Comparison of ENCODE assay signal across 28 cellular contexts in genomic region chr2:15595936-15596335, GRCh38. TPM values are rescaled to one million over a fixed set of nuclear protein-coding genes. Genes with fewer than 3 reads are reported as not detected.
A peak's percentile ranks its signal among the peaks of the same experiment; 100 is the strongest.
DNase-seq lines count a peak whose midpoint lies in the region; ATAC-seq and TF ChIP-seq lines count a peak whose summit lies in the region.
"Had no signal": no experiment of that assay in that cellular context is flagged by ENCODE, and none has a peak within 500 bp of the region (broad histone marks: within the 10 kb centered on the region; RNA-seq: fewer than 3 reads in every experiment).

No MANE protein-coding gene starts in this region.

- H3K27ac Mint-ChIP-seq in activated T-cell treated with anti-CD3 and anti-CD28 coated beads, Interleukin-2, amount 50 U/mL, for 24 hours, result peak overlapping the region; percentile 59
- peak overlapping the region; percentile 3; the same call in 1 of the 2 replicates for H3K27ac Mint-ChIP-seq in HFFc6
- H3K27ac Mint-ChIP-seq in central memory CD8-positive, alpha-beta T cell (ENCODE audit: low read depth), result peak overlapping the region; percentile 63
- H3K27ac Mint-ChIP-seq in stimulated activated effector memory CD8-positive, alpha-beta T cell treated with anti-CD3 and anti-CD28 coated beads, Interleukin-12 subunit alpha, Interleukin-12 subunit beta, amount 100 ng/mL, for 72 hours, result peak overlapping the region; percentile 13

- no peak overlapping the region for H3K4me3 Mint-ChIP-seq in activated T-cell treated with anti-CD3 and anti-CD28 coated beads, Interleukin-2, amount 50 U/mL, for 24 hours
- no peak overlapping the region for H3K4me3 Mint-ChIP-seq in HFFc6
- no peak overlapping the region for H3K4me3 Mint-ChIP-seq in central memory CD8-positive, alpha-beta T cell
- no peak overlapping the region for H3K4me3 Mint-ChIP-seq in stimulated activated effector memory CD8-positive, alpha-beta T cell treated with anti-CD3 and anti-CD28 coated beads, Interleukin-12 subunit alpha, Interleukin-12 subunit beta, amount 100 ng/mL, for 72 hours
- H3K4me3 Mint-ChIP-seq: CD14-positive monocyte had no signal

- peaks cover 91% of the 10 kb centered on the region for H3K36me3 Mint-ChIP-seq in activated T-cell treated with anti-CD3 and anti-CD28 coated beads, Interleukin-2, amount 50 U/mL, for 24 hours (ENCODE audit: low read depth)
- peaks cover 37% of the 10 kb centered on the region for H3K36me3 Mint-ChIP-seq in HFFc6 (ENCODE audit: low read depth)
- H3K36me3 Mint-ChIP-seq in central memory CD8-positive, alpha-beta T cell (ENCODE audit: insufficient read depth), result peaks cover 58% of the 10 kb centered on the region
- H3K36me3 Mint-ChIP-seq in stimulated activated effector memory CD8-positive, alpha-beta T cell treated with anti-CD3 and anti-CD28 coated beads, Interleukin-12 subunit alpha, Interleukin-12 subunit beta, amount 100 ng/mL, for 72 hours, result peaks cover 76% of the 10 kb centered on the region

- H3K4me1 Mint-ChIP-seq in activated T-cell treated with anti-CD3 and anti-CD28 coated beads, Interleukin-2, amount 50 U/mL, for 24 hours (ENCODE audit: low read depth), result peaks cover 36% of the 10 kb centered on the region
- H3K4me1 Mint-ChIP-seq in HFFc6 (ENCODE audit: low read depth), result peaks cover 22% of the 10 kb centered on the region
- H3K4me1 Mint-ChIP-seq in central memory CD8-positive, alpha-beta T cell, result peaks cover 26% of the 10 kb centered on the region
- peaks cover 14% of the 10 kb centered on the region for H3K4me1 Mint-ChIP-seq in stimulated activated effector memory CD8-positive, alpha-beta T cell treated with anti-CD3 and anti-CD28 coated beads, Interleukin-12 subunit alpha, Interleukin-12 subunit beta, amount 100 ng/mL, for 72 hours

- ATAC-seq in central memory CD8-positive, alpha-beta T cell (replicated peaks; ENCODE audit: extremely low read depth, poor library complexity, severe bottlenecking), result no peak
- no peak for ATAC-seq in stimulated activated effector memory CD8-positive, alpha-beta T cell treated with anti-CD3 and anti-CD28 coated beads, Interleukin-12 subunit alpha, Interleukin-12 subunit beta, amount 100 ng/mL, for 72 hours
- ATAC-seq in GM18909 (IDR thresholded peaks at IDR 0.05; ENCODE audit: poor library complexity, unreplicated experiment), result no peak
- ATAC-seq in HG03565 (IDR thresholded peaks at IDR 0.05; ENCODE audit: unreplicated experiment), result no peak
- ATAC-seq: GM12878, Right ventricle myocardium inferior had no signal

- no peak for DNase-seq in activated T-cell treated with anti-CD3 and anti-CD28 coated beads, Interleukin-2, amount 50 U/mL, for 24 hours
- DNase-seq in activated T-cell treated with anti-CD3 and anti-CD28 coated beads for 4 hours (no peak), HFFc6 (no peak)
- no peak for DNase-seq in central memory CD8-positive, alpha-beta T cell (ENCODE audit: low spot score in 2 of 2)
- DNase-seq in stimulated activated effector memory CD8-positive, alpha-beta T cell treated with anti-CD3 and anti-CD28 coated beads, Interleukin-12 subunit alpha, Interleukin-12 subunit beta, amount 100 ng/mL, for 72 hours (ENCODE audit: low spot score in 2 of 2), result no peak
- DNase-seq: 8988T; ACHN; BE2C; CD8-positive, alpha-beta memory T cell; DMS 273 treated with DMSO at 0.1 percent for 48 hours; DMS79; EL; GDM1; HCEC 1CT; KBM-7; MM.1S; NCI-H2029; NCI-H446 treated with DMSO at 0.1 percent for 48 hours; NCI-H526; NCI-H82; NK-92 treated with Interleukin-12 subunit alpha and Interleukin-12 subunit beta, amount 100 ng/mL, for 24 hours; PC-9; SJCRH30 had no signal

- no peaks in the 10 kb centered on the region for H3K27me3 Mint-ChIP-seq in activated T-cell treated with anti-CD3 and anti-CD28 coated beads, Interleukin-2, amount 50 U/mL, for 24 hours
- no peaks in the 10 kb centered on the region for H3K27me3 Mint-ChIP-seq in HFFc6 (ENCODE audit: insufficient read depth)
- H3K27me3 Mint-ChIP-seq in central memory CD8-positive, alpha-beta T cell, result no peaks in the 10 kb centered on the region

- H3K9me3 Mint-ChIP-seq in activated T-cell treated with anti-CD3 and anti-CD28 coated beads, Interleukin-2, amount 50 U/mL, for 24 hours, result no peaks in the 10 kb centered on the region
- no peaks in the 10 kb centered on the region for H3K9me3 Mint-ChIP-seq in HFFc6
- H3K9me3 Mint-ChIP-seq in central memory CD8-positive, alpha-beta T cell, result no peaks in the 10 kb centered on the region
- H3K9me3 Mint-ChIP-seq in stimulated activated effector memory CD8-positive, alpha-beta T cell treated with anti-CD3 and anti-CD28 coated beads, Interleukin-12 subunit alpha, Interleukin-12 subunit beta, amount 100 ng/mL, for 72 hours, result no peaks in the 10 kb centered on the region
- H3K9me3 Mint-ChIP-seq: CD14-positive monocyte; CD8-positive, alpha-beta memory T cell had no signal

- no peak for TF ChIP-seq CTCF in HFFc6 (IDR thresholded peaks at IDR 0.05)

RNA-seq across cellular contexts. Expression of gene DDX1, which starts 4.3 kb away (rescaled TPM):
- total RNA-seq in HFFc6 (2021; fragmentation: NEBNext Ultra II Directional; extraction: Animal tissue kit (Norgen Biotek cat#: 25700)), result 100 to 1,000 TPM; 111 to 123 (median 113) TPM

RNA-seq across cellular contexts. Expression of gene NBAS, which starts 34.8 kb away (rescaled TPM):
- 10 to 100 TPM; 43.5 to 54.0 (median 52.2) TPM for total RNA-seq in HFFc6 (2021; fragmentation: NEBNext Ultra II Directional; extraction: Animal tissue kit (Norgen Biotek cat#: 25700))

Comparison
In these comparisons a context has a peak if more than half of its experiments do, and no peak if none do; other contexts are left out.
1. H3K27ac Mint-ChIP-seq: peak in every context shown above with its lines; median percentile 63 in central memory CD8-positive, alpha-beta T cell; 59 in activated T-cell treated with anti-CD3 and anti-CD28 coated beads, Interleukin-2, amount 50 U/mL, for 24 hours; 13 in stimulated activated effector memory CD8-positive, alpha-beta T cell treated with anti-CD3 and anti-CD28 coated beads, Interleukin-12 subunit alpha, Interleukin-12 subunit beta, amount 100 ng/mL, for 72 hours; 3 in HFFc6.